In genomic region chr12:89552376-89552775, GRCh38 we compare ENCODE assay signal across 21 cellular contexts. TPM values are rescaled to one million over a fixed set of nuclear protein-coding genes. Genes with fewer than 3 reads are reported as not detected.
DNase-seq lines count a peak whose midpoint lies in the region; ATAC-seq, FAIRE-seq and TF ChIP-seq lines count a peak whose summit lies in the region.
"Had no signal": no experiment of that assay in that cellular context is flagged by ENCODE, and none has a peak within 500 bp of the region (broad histone marks: within the 10 kb centered on the region; RNA-seq: fewer than 3 reads in every experiment).

No MANE protein-coding gene starts in this region.

- H3K9me3 Mint-ChIP-seq in stimulated activated naive B cell treated with anti-CD40 and anti-IgM and Interleukin-4, amounts not matched to agents 10 μg/mL and 1 μg/mL and 100 μg/mL, for 72 hours = peaks cover 5 to 6% of the 10 kb centered on the region in 2 donors

- H3K4me1 ChIP-seq in PC-3 (ENCODE audit: insufficient read depth, low read length) (no peaks in the 10 kb centered on the region; the same call in 1 of the 2 replicates), osteoblast (ENCODE audit: insufficient read depth, low read length) (peaks cover 6% of the 10 kb centered on the region)

- H4K20me1 ChIP-seq in PC-3 (ENCODE audit: low read length) (no peaks in the 10 kb centered on the region), osteoblast (ENCODE audit: insufficient read depth, low read length) (no peaks in the 10 kb centered on the region)

- H3K27me3 ChIP-seq in PC-3 (ENCODE audit: low read length) = no peaks in the 10 kb centered on the region
- H3K27me3 ChIP-seq in osteoblast (ENCODE audit: insufficient read depth, low read length) = no peaks in the 10 kb centered on the region

- H2AFZ ChIP-seq in PC-3 (ENCODE audit: low read length) = no peak overlapping the region
- H2AFZ ChIP-seq in osteoblast (ENCODE audit: low read length) = no peak overlapping the region

- no peak overlapping the region for H3K4me2 ChIP-seq in PC-3 (ENCODE audit: low read length)
- no peak overlapping the region for H3K4me2 ChIP-seq in osteoblast (ENCODE audit: insufficient read depth, low read length)

- H3K4me3 ChIP-seq in PC-3 (ENCODE audit: low read length) (no peak overlapping the region), epithelial cell of esophagus (ENCODE audit: low read length) (no peak overlapping the region), osteoblast (ENCODE audit: insufficient read depth, low read length) (no peak overlapping the region)

- no peak overlapping the region for H3K27ac ChIP-seq in PC-3 (ENCODE audit: low read length)
- no peak overlapping the region for H3K27ac ChIP-seq in osteoblast (ENCODE audit: low read depth, low read length)
- H3K27ac ChIP-seq: C4-2B had no signal

- H3K9me2 ChIP-seq in PC-3 (replicated peaks; ENCODE audit: low read length) = no peaks in the 10 kb centered on the region

- TF ChIP-seq POLR2A in H54 (IDR thresholded peaks at IDR 0.05; ENCODE audit: low read depth, low read length) = no peak

- H3K27ac Mint-ChIP-seq in stimulated activated naive B cell treated with anti-CD40 and anti-IgM and Interleukin-4, amounts not matched to agents 10 μg/mL and 1 μg/mL and 100 μg/mL, for 72 hours = no peak overlapping the region
- H3K27ac Mint-ChIP-seq: IgD-negative memory B cell had no signal

- no peaks in the 10 kb centered on the region for H3K9me3 ChIP-seq in PC-3 (ENCODE audit: low read length)
- no peaks in the 10 kb centered on the region for H3K9me3 ChIP-seq in osteoblast (ENCODE audit: low read depth, low read length)

- no peak for TF ChIP-seq CTCF in PC-3 (conservative IDR thresholded peaks at IDR 0.05; ENCODE audit: low read depth, low read length)
- TF ChIP-seq CTCF in epithelial cell of esophagus (IDR thresholded peaks at IDR 0.05; ENCODE audit: insufficient read depth, low read depth, low read length, missing control alignments) = no peak
- no peak for TF ChIP-seq CTCF in osteoblast (IDR thresholded peaks at IDR 0.05; ENCODE audit: extremely low read depth, low read depth, low read length)

- H3K4me1 Mint-ChIP-seq in stimulated activated naive B cell treated with anti-CD40 and anti-IgM and Interleukin-4, amounts not matched to agents 10 μg/mL and 1 μg/mL and 100 μg/mL, for 72 hours = no peaks in the 10 kb centered on the region
- H3K4me1 Mint-ChIP-seq: IgD-negative memory B cell had no signal

- no peaks in the 10 kb centered on the region for H3F3A ChIP-seq in PC-3 (ENCODE audit: low read length, unreplicated experiment)

- POLR2A ChIA-PET in PC-3 (lab: Charles Lee; ENCODE audit: unreplicated experiment) = no interaction called here

- BruUV-seq in PC-3 (replicated peaks; lab: Mats Ljungman, UMichigan) = no TSS peak

- no peaks in the 10 kb centered on the region for H3K79me2 ChIP-seq in PC-3 (ENCODE audit: low read length)
- no peaks in the 10 kb centered on the region for H3K79me2 ChIP-seq in osteoblast (ENCODE audit: insufficient read depth, low read length)

- ATAC-seq in PC-3 (0 out of 2 replicates have a peak, but pooled peaks have one; percentile 40), GM18498 (IDR thresholded peaks at IDR 0.05; ENCODE audit: unreplicated experiment) (no peak)
- no peak for ATAC-seq in stimulated activated naive B cell treated with anti-CD40 and anti-IgM and Interleukin-4, amounts not matched to agents 10 μg/mL and 1 μg/mL and 100 μg/mL, for 72 hours (replicated peaks)

- H3K4me3 Mint-ChIP-seq in stimulated activated naive B cell treated with anti-CD40 and anti-IgM and Interleukin-4, amounts not matched to agents 10 μg/mL and 1 μg/mL and 100 μg/mL, for 72 hours = no peak overlapping the region

- peaks cover 9 to 15% of the 10 kb centered on the region in 2 donors for H3K36me3 Mint-ChIP-seq in stimulated activated naive B cell treated with anti-CD40 and anti-IgM and Interleukin-4, amounts not matched to agents 10 μg/mL and 1 μg/mL and 100 μg/mL, for 72 hours
- H3K36me3 Mint-ChIP-seq: IgD-negative memory B cell had no signal

- no peaks in the 10 kb centered on the region for H3K36me3 ChIP-seq in PC-3 (ENCODE audit: low read depth, low read length)
- H3K36me3 ChIP-seq in osteoblast (ENCODE audit: insufficient read depth, low read length) = no peaks in the 10 kb centered on the region

- no peaks in the 10 kb centered on the region for H3K27me3 Mint-ChIP-seq in stimulated activated naive B cell treated with anti-CD40 and anti-IgM and Interleukin-4, amounts not matched to agents 10 μg/mL and 1 μg/mL and 100 μg/mL, for 72 hours
- H3K27me3 Mint-ChIP-seq: IgD-negative memory B cell had no signal

- DNase-seq in H54 (ENCODE audit: insufficient read length, low spot score) (no peak), PC-3 (peak; percentile 32), epithelial cell of esophagus (ENCODE audit: low read depth) (peak; percentile 55), osteoblast (ENCODE audit: insufficient read length, low spot score, missing footprints) (peak; percentile 56), KBM-7 (no peak), globus pallidus (ENCODE audit: low spot score) (no peak)
- no peak for DNase-seq in stimulated activated naive B cell treated with anti-CD40 and anti-IgM and Interleukin-4, amounts not matched to agents 10 μg/mL and 1 μg/mL and 100 μg/mL, for 72 hours
- DNase-seq: AML-193; H7; NCI-H1105; NCI-H1694; NCI-H2081 treated with DMSO at 0.1 percent for 48 hours; NCI-H510A; NCI-H748 treated with DMSO at 0.1 percent for 48 hours; NK-92 treated with Interleukin-12 subunit alpha and Interleukin-12 subunit beta, amount 100 ng/mL, for 24 hours; Right ventricle myocardium superior had no signal

- in situ Hi-C loops in KBM-7 (cut with MboI; ENCODE audit: low pct_unique_long_range_greater_than_20kb, low sequenced_read_pairs) = no loop called here

- H3K9ac ChIP-seq in PC-3 (ENCODE audit: low read length) = no peak overlapping the region

- intact Hi-C loops in PC-3 (cut with micrococcal nuclease) = no loop called here

- FAIRE-seq in H54 (lab: Jason Lieb, UNC) = peak; percentile 84
- FAIRE-seq: D721Med, HTR-8/SVneo had no signal

- CTCF ChIA-PET in PC-3 (lab: Charles Lee) = no interaction called here

RNA-seq across cellular contexts. Expression of gene POC1B, which starts 26.5 kb away (rescaled TPM):
- 21.5 and 25.0 TPM in 2 replicates for total RNA-seq in PC-3 (2014; rRNA removed)
- total RNA-seq in osteoblast = 10.9 and 24.8 TPM in 2 replicates

RNA-seq across cellular contexts. Expression of gene GALNT4, which starts 27.8 kb away (rescaled TPM):
- total RNA-seq in PC-3 (2014; rRNA removed) (6.8 and 8.1 TPM in 2 replicates), osteoblast (9.4 and 11.5 TPM in 2 replicates)

Comparison
In these comparisons a context has a peak if more than half of its experiments do, and no peak if none do; other contexts are left out.
1. DNase-seq: peak in PC-3 (single experiment), epithelial cell of esophagus (single experiment) and osteoblast (single experiment); none in H54 (single experiment), stimulated activated naive B cell treated with anti-CD40 and anti-IgM and Interleukin-4, amounts not matched to agents 10 μg/mL and 1 μg/mL and 100 μg/mL, for 72 hours (single experiment), KBM-7 (single experiment) and globus pallidus (single experiment).